Comparison of ENCODE assay signal across 16 cellular contexts in the genomic region with DNA sequence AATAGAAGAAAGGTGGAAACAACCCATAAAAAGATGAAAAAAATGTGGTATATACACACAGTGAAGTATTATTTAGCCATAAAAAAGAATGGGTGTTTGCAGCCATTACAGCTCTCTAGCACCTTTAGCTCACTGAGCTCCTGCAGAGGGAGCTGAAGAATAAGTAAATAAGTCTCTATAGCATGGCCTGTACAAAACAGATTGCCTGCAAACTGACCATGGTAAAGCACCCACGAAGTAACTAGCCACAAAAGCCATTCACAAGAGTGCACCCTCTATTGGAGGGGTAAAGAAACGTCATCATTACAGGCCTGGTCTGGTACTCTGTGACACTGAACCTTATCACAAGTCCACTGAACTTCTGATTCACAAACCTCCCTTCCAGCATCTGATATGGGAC.
DNase-seq lines count a peak whose midpoint lies in the region; ATAC-seq, FAIRE-seq and TF ChIP-seq lines count a peak whose summit lies in the region.
"Had no signal": no experiment of that assay in that cellular context is flagged by ENCODE, and none has a peak within 500 bp of the region (broad histone marks: within the 10 kb centered on the region; RNA-seq: fewer than 3 reads in every experiment).

No MANE protein-coding gene starts in this region.

- peaks cover 17% of the 10 kb centered on the region for H4K20me1 ChIP-seq in PC-9 (ENCODE audit: insufficient read depth)

- CTCF ChIA-PET in PC-9 (lab: Charles Lee): interaction anchor here (0.7 kb wide), 1 partner anchor 255 kb away, joined by 5 read pairs; no protein-coding TSS in a partner anchor

- H3K27me3 ChIP-seq in PC-9 (ENCODE audit: insufficient read depth, low read depth) (no peaks in the 10 kb centered on the region), psoas muscle (ENCODE audit: insufficient read depth in 3 of 3, low read length in 2 of 3) (no peaks in the 10 kb centered on the region)
- H3K27me3 ChIP-seq: left lung, neural progenitor cell, thyroid gland had no signal

- H3K9me3 ChIP-seq in PC-9 (ENCODE audit: insufficient read depth, low read depth): no peaks in the 10 kb centered on the region
- H3K9me3 ChIP-seq in psoas muscle: no peaks in the 10 kb centered on the region
- H3K9me3 ChIP-seq: left lung, thyroid gland had no signal

- no peak overlapping the region for H3K27ac Mint-ChIP-seq in HFFc6
- H3K27ac Mint-ChIP-seq: activated CD8-positive, alpha-beta T cell treated with anti-CD3 and anti-CD28 coated beads for 36 hours; neural progenitor cell had no signal

- no peak overlapping the region for H2AFZ ChIP-seq in PC-9
- H2AFZ ChIP-seq: neural progenitor cell had no signal

- no peaks in the 10 kb centered on the region for H3K9me2 ChIP-seq in PC-9 (ENCODE audit: insufficient read depth)

- peaks cover 27% of the 10 kb centered on the region for H3K79me2 ChIP-seq in PC-9 (ENCODE audit: low read depth)

- DNase-seq in D721Med (ENCODE audit: insufficient read length, low spot score) (no peak), HFFc6 (no peak), RKO (ENCODE audit: low spot score) (peak; percentile 15), left colon (no peak), PC-9 (no peak), iPS-NIHi11 (ENCODE audit: low spot score) (no peak), GM10266 (ENCODE audit: extremely low spot score) (no peak), psoas muscle (no peak)
- DNase-seq: activated gamma-delta T cell treated with Interleukin-2 at 50 U/mL for 16 hours, left lung, T1000, thyroid gland had no signal

- intact Hi-C loops in left colon (cut with DNase I, micrococcal nuclease): no loop called here
- intact Hi-C loops in PC-9 (cut with micrococcal nuclease; ENCODE audit: unreplicated experiment): no loop called here
- intact Hi-C loops in psoas muscle (cut with DNase I): no loop called here

- H3K4me3 ChIP-seq in PC-9 (no peak overlapping the region), psoas muscle (no peak overlapping the region)
- H3K4me3 ChIP-seq: left lung, neural progenitor cell, thyroid gland had no signal

- H3K4me1 Mint-ChIP-seq in HFFc6 (ENCODE audit: low read depth): peaks cover 21% of the 10 kb centered on the region

- POLR2A ChIA-PET in PC-9 (lab: Charles Lee; ENCODE audit: unreplicated experiment): no interaction called here

- FAIRE-seq in D721Med (lab: Jason Lieb, UNC): no peak
- FAIRE-seq: bronchial epithelial cell had no signal

- no peak overlapping the region for H3K4me3 Mint-ChIP-seq in HFFc6
- H3K4me3 Mint-ChIP-seq: activated CD8-positive, alpha-beta T cell treated with anti-CD3 and anti-CD28 coated beads for 36 hours; neural progenitor cell had no signal

- H3K4me1 ChIP-seq in PC-9 (replicated peaks; ENCODE audit: insufficient read depth): no peaks in the 10 kb centered on the region
- peaks cover 12% of the 10 kb centered on the region for H3K4me1 ChIP-seq in psoas muscle

- no peaks in the 10 kb centered on the region for H3K36me3 ChIP-seq in PC-9 (ENCODE audit: low read depth)
- no peaks in the 10 kb centered on the region for H3K36me3 ChIP-seq in psoas muscle (ENCODE audit: insufficient read depth in 1 of 2, low read depth in 1 of 2)
- H3K36me3 ChIP-seq: left lung, neural progenitor cell, thyroid gland had no signal

- H3K27ac ChIP-seq in PC-9 (no peak overlapping the region), psoas muscle (no peak overlapping the region)
- H3K27ac ChIP-seq: left lung, neural progenitor cell, RWPE1, thyroid gland had no signal

- H3K36me3 Mint-ChIP-seq in HFFc6 (ENCODE audit: low read depth): no peaks in the 10 kb centered on the region

- no peak overlapping the region for H3K4me2 ChIP-seq in PC-9
- H3K4me2 ChIP-seq: neural progenitor cell had no signal

- no TSS peak for BruUV-seq in PC-9 (replicated peaks; lab: Mats Ljungman, UMichigan)

- H3F3A ChIP-seq in PC-9 (ENCODE audit: insufficient read depth, low read depth): peaks cover 4% of the 10 kb centered on the region

- WGBS in psoas muscle, 3 donors: 95 to 100% (median 97%) methylated on average over 2 of the region's 2 CpGs

- no peaks in the 10 kb centered on the region for H3K9me3 Mint-ChIP-seq in HFFc6

- no peaks in the 10 kb centered on the region for H3K27me3 Mint-ChIP-seq in HFFc6 (ENCODE audit: insufficient read depth)
- H3K27me3 Mint-ChIP-seq: activated CD8-positive, alpha-beta T cell treated with anti-CD3 and anti-CD28 coated beads for 36 hours had no signal

- ATAC-seq in left colon (peak; percentile 27), psoas muscle (no peak)
- ATAC-seq: activated CD8-positive, alpha-beta T cell treated with anti-CD3 and anti-CD28 coated beads for 36 hours; left lung had no signal

- TF ChIP-seq CTCF in D721Med (IDR thresholded peaks at IDR 0.05; ENCODE audit: insufficient read depth, missing control alignments) (peak; percentile 7), HFFc6 (IDR thresholded peaks at IDR 0.05) (0 out of 2 replicates have a peak, but pooled peaks have one; percentile 21), PC-9 (conservative IDR thresholded peaks at IDR 0.05) (no peak), GM10266 (IDR thresholded peaks at IDR 0.05; ENCODE audit: control insufficient read depth, insufficient read depth, low read depth, missing control alignments) (no peak), psoas muscle (IDR thresholded peaks at IDR 0.05) (no peak)

Comparison
In these comparisons a context has a peak if more than half of its experiments do, and no peak if none do; other contexts are left out.
1. CTCF ChIP-seq: peak in D721Med (single experiment) and HFFc6 (single experiment); none in PC-9 (single experiment), GM10266 (single experiment) and psoas muscle (single experiment).